Comparison of ENCODE assay signal across 1 cellular context in genomic region chr20:38645980-38646858, GRCh38.
A peak's percentile ranks its signal among the peaks of the same experiment; 100 is the strongest.
TF ChIP-seq lines count a peak whose summit lies in the region.

No MANE protein-coding gene starts in this region.

TF ChIP-seq in WTC11, 78 proteins besides CTCF, POLR2A, EP300 and RAD21 (continued from another document and continues in another):
- TF ChIP-seq ZNF219 (CRISPR knock-in tag; IDR thresholded peaks at IDR 0.05; ENCODE audit: borderline replicate concordance) (no peak), ZNF263 (CRISPR knock-in tag; IDR thresholded peaks at IDR 0.05; ENCODE audit: low read depth) (no peak), HMGA2 (CRISPR knock-in tag; IDR thresholded peaks at IDR 0.05) (no peak), ZNF416 (CRISPR knock-in tag; IDR thresholded peaks at IDR 0.05) (no peak), ELF4 (CRISPR knock-in tag; IDR thresholded peaks at IDR 0.05; ENCODE audit: low read depth) (no peak), FOXJ3 (CRISPR knock-in tag; IDR thresholded peaks at IDR 0.05; ENCODE audit: borderline replicate concordance) (no peak), ZNF512 (CRISPR knock-in tag; IDR thresholded peaks at IDR 0.05; ENCODE audit: borderline replicate concordance) (no peak), FOXP1 (CRISPR knock-in tag; IDR thresholded peaks at IDR 0.05; ENCODE audit: borderline replicate concordance) (no peak; the same call in 1 of the 2 replicates), PRDM15 (CRISPR knock-in tag; IDR thresholded peaks at IDR 0.05) (no peak), GRHL2 (CRISPR knock-in tag; IDR thresholded peaks at IDR 0.05; ENCODE audit: insufficient replicate concordance, severe bottlenecking) (no peak), E2F4 (CRISPR knock-in tag; IDR thresholded peaks at IDR 0.05; ENCODE audit: borderline replicate concordance, low read depth) (no peak), MYBL2 (CRISPR knock-in tag; IDR thresholded peaks at IDR 0.05) (no peak), OVOL2 (CRISPR knock-in tag; IDR thresholded peaks at IDR 0.05; ENCODE audit: borderline replicate concordance) (no peak), PRRX2 (CRISPR knock-in tag; IDR thresholded peaks at IDR 0.05) (no peak), E2F1 (CRISPR knock-in tag; IDR thresholded peaks at IDR 0.05) (no peak), USF1 (CRISPR knock-in tag; IDR thresholded peaks at IDR 0.05) (no peak), ZBTB43 (CRISPR knock-in tag; IDR thresholded peaks at IDR 0.05) (no peak), FOXK1 (CRISPR knock-in tag; IDR thresholded peaks at IDR 0.05) (no peak; the same call in 1 of the 2 replicates), NFATC4 (CRISPR knock-in tag; IDR thresholded peaks at IDR 0.05) (no peak), ESRRA (CRISPR knock-in tag; IDR thresholded peaks at IDR 0.05; ENCODE audit: borderline replicate concordance) (no peak), ATF2 (CRISPR knock-in tag; IDR thresholded peaks at IDR 0.05; ENCODE audit: borderline replicate concordance, low read depth) (no peak), ZMAT4 (CRISPR knock-in tag; IDR thresholded peaks at IDR 0.05) (no peak), CREB1 (CRISPR knock-in tag; IDR thresholded peaks at IDR 0.05) (no peak), MLX (CRISPR knock-in tag; IDR thresholded peaks at IDR 0.05) (no peak), ATF6 (CRISPR knock-in tag; IDR thresholded peaks at IDR 0.05) (no peak), GTF2I (CRISPR knock-in tag; conservative IDR thresholded peaks at IDR 0.05) (no peak), SP1 (CRISPR knock-in tag; conservative IDR thresholded peaks at IDR 0.05) (peak; percentile 86), E2F5 (CRISPR knock-in tag; IDR thresholded peaks at IDR 0.05) (peak; percentile 59; the same call in 1 of the 2 replicates), ZNF425 (CRISPR knock-in tag; conservative IDR thresholded peaks at IDR 0.05) (no peak), ZNF281 (CRISPR knock-in tag; IDR thresholded peaks at IDR 0.05) (no peak)
